ENCODE assay signal across 9 cellular contexts in the genomic region with DNA sequence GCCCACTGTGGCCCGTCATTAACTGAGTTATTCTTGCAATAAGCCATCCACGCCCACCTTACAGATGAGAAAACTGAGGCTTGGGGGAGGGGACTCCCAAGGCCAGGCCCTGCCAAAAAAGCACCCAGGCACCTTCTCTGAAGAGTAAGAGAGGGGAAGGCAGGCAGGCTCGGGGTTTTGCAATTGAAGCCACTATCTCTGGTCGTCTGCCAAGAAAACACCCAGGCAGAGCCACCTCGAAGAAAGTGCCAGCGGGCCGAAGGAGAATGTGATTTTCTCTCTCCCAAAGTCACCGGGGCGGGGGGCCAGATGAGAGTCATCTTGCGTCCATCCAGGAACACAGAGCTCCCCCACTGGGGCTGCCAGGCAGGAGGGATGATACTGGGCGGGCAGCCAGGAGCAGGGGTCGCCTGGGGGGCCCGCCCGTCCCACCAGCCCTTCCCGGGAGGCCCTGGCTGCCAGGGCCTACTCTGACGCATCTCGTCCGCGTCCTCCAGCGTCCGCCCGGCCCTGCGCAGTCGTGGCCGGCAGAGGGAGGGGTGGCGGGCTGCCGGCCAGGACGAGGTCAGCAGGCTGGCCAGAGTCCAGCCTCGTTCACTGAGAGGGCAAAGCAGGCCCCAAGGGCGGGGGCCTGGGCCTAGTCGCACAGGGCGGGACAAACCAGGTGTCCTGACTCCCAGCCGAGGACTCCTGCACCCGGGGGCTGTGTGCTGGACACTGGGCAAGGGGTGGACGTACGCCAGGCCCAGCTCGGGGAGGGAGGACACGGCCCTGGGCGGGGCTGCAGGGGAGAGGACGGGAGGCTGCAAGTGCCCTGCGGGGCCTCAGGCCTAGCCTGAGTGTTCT.
DNase-seq lines count a peak whose midpoint lies in the region; ATAC-seq lines count a peak whose summit lies in the region.
"Had no signal": no experiment of that assay in that cellular context is flagged by ENCODE, and none has a peak within 500 bp of the region (broad histone marks: within the 10 kb centered on the region; RNA-seq: fewer than 3 reads in every experiment).

No MANE protein-coding gene starts in this region.

- no peak for DNase-seq in activated naive CD8-positive, alpha-beta T cell treated with anti-CD3 and anti-CD28 coated beads, Interleukin-2, amount 50 U/mL, for 24 hours
- DNase-seq in activated naive CD8-positive, alpha-beta T cell treated with anti-CD3 and anti-CD28 coated beads for 36 hours = no peak
- peak; percentile 97 for DNase-seq in fibroblast of gingiva (ENCODE audit: low read depth)
- DNase-seq in myocyte (ENCODE audit: low read depth) = peak; percentile 93
- DNase-seq in activated CD4-positive, alpha-beta memory T cell treated with anti-CD3 and anti-CD28 coated beads for 36 hours = no peak
- no peak for DNase-seq in activated CD4-positive, alpha-beta T cell treated with anti-CD3 and anti-CD28 coated beads for 1 hour
- DNase-seq in DMS153 (lab: John Stamatoyannopoulos, UW) = no peak
- DNase-seq in activated T-cell treated with anti-CD3 and anti-CD28 coated beads, Interleukin-2, amount 50 U/mL, for 24 hours = no peak

- no peaks in the 10 kb centered on the region for H3K4me1 Mint-ChIP-seq in activated naive CD8-positive, alpha-beta T cell treated with anti-CD3 and anti-CD28 coated beads, Interleukin-2, amount 50 U/mL, for 24 hours
- H3K4me1 Mint-ChIP-seq in activated naive CD8-positive, alpha-beta T cell treated with anti-CD3 and anti-CD28 coated beads for 36 hours = peaks cover 3% of the 10 kb centered on the region
- H3K4me1 Mint-ChIP-seq in activated CD4-positive, alpha-beta memory T cell treated with anti-CD3 and anti-CD28 coated beads for 36 hours (ENCODE audit: low read depth) = no peaks in the 10 kb centered on the region
- no peaks in the 10 kb centered on the region for H3K4me1 Mint-ChIP-seq in activated T-cell treated with anti-CD3 and anti-CD28 coated beads, Interleukin-2, amount 50 U/mL, for 24 hours (ENCODE audit: low read depth)

- no peak overlapping the region for H3K27ac Mint-ChIP-seq in activated naive CD8-positive, alpha-beta T cell treated with anti-CD3 and anti-CD28 coated beads, Interleukin-2, amount 50 U/mL, for 24 hours
- H3K27ac Mint-ChIP-seq in activated naive CD8-positive, alpha-beta T cell treated with anti-CD3 and anti-CD28 coated beads for 36 hours = no peak overlapping the region
- H3K27ac Mint-ChIP-seq in activated CD4-positive, alpha-beta memory T cell treated with anti-CD3 and anti-CD28 coated beads for 36 hours = no peak overlapping the region
- no peak overlapping the region for H3K27ac Mint-ChIP-seq in activated T-cell treated with anti-CD3 and anti-CD28 coated beads, Interleukin-2, amount 50 U/mL, for 24 hours

- no peak overlapping the region for H3K4me3 Mint-ChIP-seq in activated naive CD8-positive, alpha-beta T cell treated with anti-CD3 and anti-CD28 coated beads, Interleukin-2, amount 50 U/mL, for 24 hours
- no peak overlapping the region for H3K4me3 Mint-ChIP-seq in activated naive CD8-positive, alpha-beta T cell treated with anti-CD3 and anti-CD28 coated beads for 36 hours
- no peak overlapping the region for H3K4me3 Mint-ChIP-seq in activated CD4-positive, alpha-beta memory T cell treated with anti-CD3 and anti-CD28 coated beads for 36 hours
- H3K4me3 Mint-ChIP-seq in activated T-cell treated with anti-CD3 and anti-CD28 coated beads, Interleukin-2, amount 50 U/mL, for 24 hours = no peak overlapping the region
- H3K4me3 Mint-ChIP-seq: neural crest cell had no signal

- no peaks in the 10 kb centered on the region for H3K27me3 Mint-ChIP-seq in activated naive CD8-positive, alpha-beta T cell treated with anti-CD3 and anti-CD28 coated beads, Interleukin-2, amount 50 U/mL, for 24 hours
- no peaks in the 10 kb centered on the region for H3K27me3 Mint-ChIP-seq in activated naive CD8-positive, alpha-beta T cell treated with anti-CD3 and anti-CD28 coated beads for 36 hours
- no peaks in the 10 kb centered on the region for H3K27me3 Mint-ChIP-seq in activated CD4-positive, alpha-beta memory T cell treated with anti-CD3 and anti-CD28 coated beads for 36 hours
- H3K27me3 Mint-ChIP-seq in activated T-cell treated with anti-CD3 and anti-CD28 coated beads, Interleukin-2, amount 50 U/mL, for 24 hours = no peaks in the 10 kb centered on the region

- CTCF ChIA-PET in activated CD4-positive, alpha-beta memory T cell treated with anti-CD3 and anti-CD28 coated beads for 36 hours (lab: Charles Lee) = no interaction called here

- POLR2A ChIA-PET in activated CD4-positive, alpha-beta memory T cell treated with anti-CD3 and anti-CD28 coated beads for 36 hours (lab: Charles Lee) = no interaction called here

- ATAC-seq in activated naive CD8-positive, alpha-beta T cell treated with anti-CD3 and anti-CD28 coated beads, Interleukin-2, amount 50 U/mL, for 24 hours = peak; percentile 29

- peaks cover 2% of the 10 kb centered on the region for H3K36me3 Mint-ChIP-seq in activated naive CD8-positive, alpha-beta T cell treated with anti-CD3 and anti-CD28 coated beads, Interleukin-2, amount 50 U/mL, for 24 hours (ENCODE audit: low read depth)
- H3K36me3 Mint-ChIP-seq in activated naive CD8-positive, alpha-beta T cell treated with anti-CD3 and anti-CD28 coated beads for 36 hours = no peaks in the 10 kb centered on the region
- peaks cover 2% of the 10 kb centered on the region for H3K36me3 Mint-ChIP-seq in activated CD4-positive, alpha-beta memory T cell treated with anti-CD3 and anti-CD28 coated beads for 36 hours
- H3K36me3 Mint-ChIP-seq in activated T-cell treated with anti-CD3 and anti-CD28 coated beads, Interleukin-2, amount 50 U/mL, for 24 hours (ENCODE audit: low read depth) = peaks cover 47% of the 10 kb centered on the region

- H3K9me3 Mint-ChIP-seq in activated naive CD8-positive, alpha-beta T cell treated with anti-CD3 and anti-CD28 coated beads, Interleukin-2, amount 50 U/mL, for 24 hours = no peaks in the 10 kb centered on the region
- no peaks in the 10 kb centered on the region for H3K9me3 Mint-ChIP-seq in activated naive CD8-positive, alpha-beta T cell treated with anti-CD3 and anti-CD28 coated beads for 36 hours
- H3K9me3 Mint-ChIP-seq in activated CD4-positive, alpha-beta memory T cell treated with anti-CD3 and anti-CD28 coated beads for 36 hours = no peaks in the 10 kb centered on the region
- no peaks in the 10 kb centered on the region for H3K9me3 Mint-ChIP-seq in activated T-cell treated with anti-CD3 and anti-CD28 coated beads, Interleukin-2, amount 50 U/mL, for 24 hours
- H3K9me3 Mint-ChIP-seq: neural crest cell had no signal

- intact Hi-C loops in activated CD4-positive, alpha-beta memory T cell treated with anti-CD3 and anti-CD28 coated beads for 36 hours (cut with micrococcal nuclease) = no loop called here

Comparison
In these comparisons a context has a peak if more than half of its experiments do, and no peak if none do; other contexts are left out.
1. DNase-seq: peak in fibroblast of gingiva (single experiment) and myocyte (single experiment); none in activated naive CD8-positive, alpha-beta T cell treated with anti-CD3 and anti-CD28 coated beads, Interleukin-2, amount 50 U/mL, for 24 hours (single experiment), activated naive CD8-positive, alpha-beta T cell treated with anti-CD3 and anti-CD28 coated beads for 36 hours (single experiment), activated CD4-positive, alpha-beta memory T cell treated with anti-CD3 and anti-CD28 coated beads for 36 hours (single experiment), activated CD4-positive, alpha-beta T cell treated with anti-CD3 and anti-CD28 coated beads for 1 hour (single experiment), DMS153 (single experiment) and activated T-cell treated with anti-CD3 and anti-CD28 coated beads, Interleukin-2, amount 50 U/mL, for 24 hours (single experiment).